Comparison of ENCODE assay signal across 2 cellular contexts in the genomic region with DNA sequence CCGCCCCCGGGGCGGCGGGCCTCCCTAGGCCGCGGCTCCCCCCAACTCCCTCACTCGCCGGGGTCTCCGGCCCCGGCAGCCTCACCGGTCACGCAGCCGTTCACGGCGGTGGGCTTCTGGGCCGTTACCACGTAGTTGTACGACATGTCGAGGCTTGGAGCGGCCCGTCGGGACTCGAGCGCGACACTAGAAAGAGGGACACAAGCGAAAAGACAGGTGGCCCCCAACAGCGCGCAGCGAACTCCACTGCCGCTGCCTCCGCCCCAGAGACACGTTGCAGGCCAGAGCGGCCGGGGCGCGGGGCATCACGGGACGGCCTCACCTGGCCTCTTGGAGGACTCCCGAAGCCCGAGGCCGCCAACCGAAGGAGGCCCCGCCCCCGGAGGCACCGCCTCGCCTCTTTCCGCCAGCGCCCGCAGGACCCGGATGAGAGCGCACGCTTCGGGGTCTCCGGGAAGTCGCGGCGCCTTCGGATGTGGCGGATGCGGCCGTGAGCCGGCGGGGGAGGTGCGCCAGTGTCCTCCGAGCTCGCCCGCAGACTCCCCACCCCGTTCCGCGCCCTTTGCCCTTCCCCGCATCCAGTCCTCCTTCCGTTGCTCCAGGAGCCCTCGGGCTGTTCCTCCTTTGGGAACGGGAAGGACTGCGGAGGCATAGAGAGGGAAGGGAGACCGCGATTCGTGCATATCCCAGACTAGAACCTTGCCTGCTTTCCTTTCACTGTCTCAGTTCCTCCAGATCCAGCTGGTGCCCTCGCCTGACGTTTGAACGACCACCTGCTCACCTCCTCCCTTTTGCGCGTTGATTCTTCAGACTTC.
TF ChIP-seq lines count a peak whose summit lies in the region.

A gene (minus strand): TSS at position 283 of the 815 bp plus-strand sequence. CDS start 137 bp downstream, at position 146.
A gene with protein sequence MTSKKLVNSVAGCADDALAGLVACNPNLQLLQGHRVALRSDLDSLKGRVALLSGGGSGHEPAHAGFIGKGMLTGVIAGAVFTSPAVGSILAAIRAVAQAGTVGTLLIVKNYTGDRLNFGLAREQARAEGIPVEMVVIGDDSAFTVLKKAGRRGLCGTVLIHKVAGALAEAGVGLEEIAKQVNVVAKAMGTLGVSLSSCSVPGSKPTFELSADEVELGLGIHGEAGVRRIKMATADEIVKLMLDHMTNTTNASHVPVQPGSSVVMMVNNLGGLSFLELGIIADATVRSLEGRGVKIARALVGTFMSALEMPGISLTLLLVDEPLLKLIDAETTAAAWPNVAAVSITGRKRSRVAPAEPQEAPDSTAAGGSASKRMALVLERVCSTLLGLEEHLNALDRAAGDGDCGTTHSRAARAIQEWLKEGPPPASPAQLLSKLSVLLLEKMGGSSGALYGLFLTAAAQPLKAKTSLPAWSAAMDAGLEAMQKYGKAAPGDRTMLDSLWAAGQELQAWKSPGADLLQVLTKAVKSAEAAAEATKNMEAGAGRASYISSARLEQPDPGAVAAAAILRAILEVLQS (plus strand): TSS at position 406 of the 815 bp plus-strand sequence. CDS start 1,501 bp downstream, outside the sequence.

TF ChIP-seq in IMR-90, 13 proteins besides CTCF, POLR2A, EP300 and RAD21:
- TF ChIP-seq MXI1 (IDR thresholded peaks at IDR 0.05; ENCODE audit: borderline replicate concordance, low read depth, low read length): peak; percentile 91; the same call in 1 of the 2 replicates
- peak; percentile 87 for TF ChIP-seq BHLHE40 (IDR thresholded peaks at IDR 0.05; ENCODE audit: low read depth, low read length)
- peak; percentile 46; the same call in 1 of the 2 replicates for TF ChIP-seq MAZ (IDR thresholded peaks at IDR 0.05; ENCODE audit: borderline replicate concordance, low read depth, low read length)
- TF ChIP-seq CHD1 (IDR thresholded peaks at IDR 0.05; ENCODE audit: low read depth, low read length): no peak; the same call in 1 of the 2 replicates
- TF ChIP-seq, protein P1, sequence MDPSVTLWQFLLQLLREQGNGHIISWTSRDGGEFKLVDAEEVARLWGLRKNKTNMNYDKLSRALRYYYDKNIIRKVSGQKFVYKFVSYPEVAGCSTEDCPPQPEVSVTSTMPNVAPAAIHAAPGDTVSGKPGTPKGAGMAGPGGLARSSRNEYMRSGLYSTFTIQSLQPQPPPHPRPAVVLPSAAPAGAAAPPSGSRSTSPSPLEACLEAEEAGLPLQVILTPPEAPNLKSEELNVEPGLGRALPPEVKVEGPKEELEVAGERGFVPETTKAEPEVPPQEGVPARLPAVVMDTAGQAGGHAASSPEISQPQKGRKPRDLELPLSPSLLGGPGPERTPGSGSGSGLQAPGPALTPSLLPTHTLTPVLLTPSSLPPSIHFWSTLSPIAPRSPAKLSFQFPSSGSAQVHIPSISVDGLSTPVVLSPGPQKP (IDR thresholded peaks at IDR 0.05; ENCODE audit: borderline replicate concordance, low read depth, low read length): no peak
- TF ChIP-seq FOS (IDR thresholded peaks at IDR 0.05; ENCODE audit: low read depth, low read length): no peak
- TF ChIP-seq, protein P2, sequence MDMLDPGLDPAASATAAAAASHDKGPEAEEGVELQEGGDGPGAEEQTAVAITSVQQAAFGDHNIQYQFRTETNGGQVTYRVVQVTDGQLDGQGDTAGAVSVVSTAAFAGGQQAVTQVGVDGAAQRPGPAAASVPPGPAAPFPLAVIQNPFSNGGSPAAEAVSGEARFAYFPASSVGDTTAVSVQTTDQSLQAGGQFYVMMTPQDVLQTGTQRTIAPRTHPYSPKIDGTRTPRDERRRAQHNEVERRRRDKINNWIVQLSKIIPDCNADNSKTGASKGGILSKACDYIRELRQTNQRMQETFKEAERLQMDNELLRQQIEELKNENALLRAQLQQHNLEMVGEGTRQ (IDR thresholded peaks at IDR 0.05; ENCODE audit: low read depth, low read length): peak; percentile 54; the same call in 1 of the 2 replicates

TF ChIP-seq in endothelial cell of umbilical vein, 7 proteins besides CTCF, POLR2A, EP300 and RAD21:
- no peak for TF ChIP-seq FOS (IDR thresholded peaks at IDR 0.05; ENCODE audit: borderline replicate concordance, insufficient read depth, low read length)
- no peak for TF ChIP-seq JUN (IDR thresholded peaks at IDR 0.05; ENCODE audit: borderline replicate concordance, insufficient read depth, insufficient read length, low read depth)
- TF ChIP-seq, protein P3, sequence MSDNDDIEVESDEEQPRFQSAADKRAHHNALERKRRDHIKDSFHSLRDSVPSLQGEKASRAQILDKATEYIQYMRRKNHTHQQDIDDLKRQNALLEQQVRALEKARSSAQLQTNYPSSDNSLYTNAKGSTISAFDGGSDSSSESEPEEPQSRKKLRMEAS (IDR thresholded peaks at IDR 0.05; ENCODE audit: insufficient read depth, insufficient read length): no peak
- TF ChIP-seq MYC (IDR thresholded peaks at IDR 0.05; ENCODE audit: low read depth, low read length): peak; percentile 42
- no peak for TF ChIP-seq EZH2 (IDR thresholded peaks at IDR 0.05; ENCODE audit: borderline replicate concordance, low read depth, low read length, severe bottlenecking)
- TF ChIP-seq GATA2 (IDR thresholded peaks at IDR 0.05; ENCODE audit: insufficient read depth, insufficient read length, low read depth, low read length): no peak
- TF ChIP-seq POLR2AphosphoS5 (IDR thresholded peaks at IDR 0.05; ENCODE audit: insufficient read depth, low read depth, low read length): peak; percentile 99
TF ChIP-seq in endothelial cell of umbilical vein: peak in this region for 2.
